Comparison of ENCODE assay signal across 1 cellular context in the genomic region with DNA sequence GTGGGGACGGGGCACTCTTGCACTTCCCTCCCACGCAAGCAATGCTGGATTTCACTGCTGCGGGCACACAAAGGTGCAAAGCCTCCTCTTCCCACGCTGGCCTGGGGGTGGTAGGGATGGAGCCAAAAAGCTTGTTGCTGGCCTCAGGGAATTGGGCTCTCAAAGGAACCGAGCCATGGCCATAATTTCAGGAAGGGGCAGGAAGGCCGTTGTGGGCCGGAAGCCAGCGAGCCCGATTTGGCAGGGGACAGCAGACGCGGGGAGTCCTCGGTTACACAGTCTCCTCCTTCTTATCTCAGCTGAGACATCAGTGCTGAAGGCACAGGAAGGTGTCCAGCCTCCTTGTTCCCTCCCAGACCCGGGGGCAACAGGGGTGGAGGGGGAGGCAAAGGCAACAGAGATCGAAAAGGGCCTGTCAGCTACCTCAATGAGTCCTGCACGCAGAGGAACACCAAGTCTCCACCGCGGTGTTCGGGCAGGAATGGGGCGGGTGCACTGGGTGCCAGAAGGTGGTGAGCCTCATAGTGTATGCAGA.
A peak's percentile ranks its signal among the peaks of the same experiment; 100 is the strongest.
TF ChIP-seq lines count a peak whose summit lies in the region.

No MANE protein-coding gene starts in this region.

TF ChIP-seq in GM12878, 131 proteins besides CTCF, POLR2A, EP300 and RAD21:
- TF ChIP-seq ATF3 (IDR thresholded peaks at IDR 0.05; ENCODE audit: borderline replicate concordance, extremely low read depth, low read depth, low read length) (no peak), SRF (IDR thresholded peaks at IDR 0.05; ENCODE audit: low read depth in 2 of 2, low read length in 2 of 2) (0 out of 4 replicates have a peak, but pooled peaks of 1 of the 2 experiments have one; percentile 69)
- TF ChIP-seq, protein P1, sequence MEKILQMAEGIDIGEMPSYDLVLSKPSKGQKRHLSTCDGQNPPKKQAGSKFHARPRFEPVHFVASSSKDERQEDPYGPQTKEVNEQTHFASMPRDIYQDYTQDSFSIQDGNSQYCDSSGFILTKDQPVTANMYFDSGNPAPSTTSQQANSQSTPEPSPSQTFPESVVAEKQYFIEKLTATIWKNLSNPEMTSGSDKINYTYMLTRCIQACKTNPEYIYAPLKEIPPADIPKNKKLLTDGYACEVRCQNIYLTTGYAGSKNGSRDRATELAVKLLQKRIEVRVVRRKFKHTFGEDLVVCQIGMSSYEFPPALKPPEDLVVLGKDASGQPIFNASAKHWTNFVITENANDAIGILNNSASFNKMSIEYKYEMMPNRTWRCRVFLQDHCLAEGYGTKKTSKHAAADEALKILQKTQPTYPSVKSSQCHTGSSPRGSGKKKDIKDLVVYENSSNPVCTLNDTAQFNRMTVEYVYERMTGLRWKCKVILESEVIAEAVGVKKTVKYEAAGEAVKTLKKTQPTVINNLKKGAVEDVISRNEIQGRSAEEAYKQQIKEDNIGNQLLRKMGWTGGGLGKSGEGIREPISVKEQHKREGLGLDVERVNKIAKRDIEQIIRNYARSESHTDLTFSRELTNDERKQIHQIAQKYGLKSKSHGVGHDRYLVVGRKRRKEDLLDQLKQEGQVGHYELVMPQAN (conservative IDR thresholded peaks at IDR 0.05) = no peak
